17 cellular contexts compared by ENCODE assay signal in genomic region chr11:109791337-109791736, GRCh38.
"Had no signal": no experiment of that assay in that cellular context is flagged by ENCODE, and none has a peak within 500 bp of the region (broad histone marks: within the 10 kb centered on the region; RNA-seq: fewer than 3 reads in every experiment).

No MANE protein-coding gene starts in this region.

- H3K4me1 Mint-ChIP-seq: stimulated activated naive B cell treated with anti-CD40 and anti-IgM and Interleukin-4, amounts not matched to agents 10 μg/mL and 1 μg/mL and 100 μg/mL, for 72 hours had no signal

- DNase-seq: activated CD4-positive, alpha-beta T cell treated with anti-CD3 and anti-CD28 coated beads for 1 hour; activated effector memory CD4-positive, alpha-beta T cell treated with anti-CD3 and anti-CD28 coated beads, Interleukin-2, amount 50 U/mL, for 16 hours; activated naive CD4-positive, alpha-beta T cell treated with anti-CD3 and anti-CD28 coated beads, Interleukin-2, amount 50 U/mL, for 16 hours; activated T-cell treated with anti-CD3 and anti-CD28 coated beads, Interleukin-2, amount 50 U/mL, for 72 hours; aorta; brain microvascular endothelial cell; central memory CD4-positive, alpha-beta T cell; colonic mucosa; gastrocnemius medialis; head of caudate nucleus; midbrain; occipital lobe; retina; spleen; stimulated activated CD4-positive, alpha-beta T cell treated with anti-CD3 and anti-CD28 coated beads, Interleukin-4, amount 100 ng/mL, for 4 hours; stimulated activated naive B cell treated with anti-CD40 and anti-IgM and Interleukin-4, amounts not matched to agents 10 μg/mL and 1 μg/mL and 100 μg/mL, for 72 hours; thyroid gland had no signal

- H3K9me3 Mint-ChIP-seq: activated T-cell treated with anti-CD3 and anti-CD28 coated beads, Interleukin-2, amount 50 U/mL, for 72 hours; stimulated activated naive B cell treated with anti-CD40 and anti-IgM and Interleukin-4, amounts not matched to agents 10 μg/mL and 1 μg/mL and 100 μg/mL, for 72 hours had no signal

- H3K27ac Mint-ChIP-seq: activated T-cell treated with anti-CD3 and anti-CD28 coated beads, Interleukin-2, amount 50 U/mL, for 72 hours; stimulated activated naive B cell treated with anti-CD40 and anti-IgM and Interleukin-4, amounts not matched to agents 10 μg/mL and 1 μg/mL and 100 μg/mL, for 72 hours had no signal

- H3K4me3 Mint-ChIP-seq: activated T-cell treated with anti-CD3 and anti-CD28 coated beads, Interleukin-2, amount 50 U/mL, for 72 hours; stimulated activated naive B cell treated with anti-CD40 and anti-IgM and Interleukin-4, amounts not matched to agents 10 μg/mL and 1 μg/mL and 100 μg/mL, for 72 hours had no signal

- H3K36me3 Mint-ChIP-seq: stimulated activated naive B cell treated with anti-CD40 and anti-IgM and Interleukin-4, amounts not matched to agents 10 μg/mL and 1 μg/mL and 100 μg/mL, for 72 hours had no signal
